ENCODE assay signal across 16 cellular contexts in the genomic region with DNA sequence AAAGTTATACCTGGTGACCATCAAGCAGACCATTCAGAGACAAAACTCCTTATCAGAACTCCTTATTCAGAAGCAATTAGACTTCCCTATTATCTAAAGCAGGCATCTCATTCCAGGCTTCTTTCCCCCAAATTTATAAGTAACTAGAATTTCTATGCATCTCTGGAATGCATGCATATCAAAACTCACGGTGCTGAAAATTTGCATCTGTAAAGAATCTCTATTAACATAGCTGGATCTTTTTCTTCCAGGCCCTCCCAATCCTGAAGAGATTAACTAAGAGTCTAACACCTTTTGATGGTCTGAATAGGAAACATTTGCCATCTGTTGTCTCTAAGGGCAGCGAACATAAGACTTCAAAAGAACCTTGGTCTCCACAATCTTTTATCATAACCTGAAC. TPM values are rescaled to one million over a fixed set of nuclear protein-coding genes. Genes with fewer than 3 reads are reported as not detected.
A peak's percentile ranks its signal among the peaks of the same experiment; 100 is the strongest.
DNase-seq lines count a peak whose midpoint lies in the region; ATAC-seq and TF ChIP-seq lines count a peak whose summit lies in the region.
"Had no signal": no experiment of that assay in that cellular context is flagged by ENCODE, and none has a peak within 500 bp of the region (broad histone marks: within the 10 kb centered on the region; RNA-seq: fewer than 3 reads in every experiment).

No MANE protein-coding gene starts in this region.

- ATAC-seq in WTC11 = peak; percentile 66

- peaks cover 28% of the 10 kb centered on the region for H3K9me3 ChIP-seq in HUES48 (ENCODE audit: control insufficient read depth, insufficient read depth, low read length)
- no peaks in the 10 kb centered on the region for H3K9me3 ChIP-seq in iPS-18a (ENCODE audit: control insufficient read depth, low read depth, low read length)
- H3K9me3 ChIP-seq in PC-9 (ENCODE audit: insufficient read depth, low read depth) = peaks cover 5% of the 10 kb centered on the region; the same call in 1 of the 2 replicates
- H3K9me3 ChIP-seq: HAP-1 had no signal

- peaks cover 26% of the 10 kb centered on the region for H3K4me1 Mint-ChIP-seq in WTC11
- H3K4me1 Mint-ChIP-seq: CD4-positive, alpha-beta memory T cell had no signal

- no peak overlapping the region for H3K4me2 ChIP-seq in PC-9

- no peak overlapping the region; the same call in 1 of the 2 replicates for H3K4me3 Mint-ChIP-seq in WTC11
- H3K4me3 Mint-ChIP-seq: CD4-positive, alpha-beta memory T cell; HFFc6 had no signal

- TF ChIP-seq CTCF in WTC11 (IDR thresholded peaks at IDR 0.05) = no peak
- TF ChIP-seq CTCF in PC-9 (conservative IDR thresholded peaks at IDR 0.05) = no peak

- no peaks in the 10 kb centered on the region for H3F3A ChIP-seq in PC-9 (ENCODE audit: insufficient read depth, low read depth)

- H3K27me3 Mint-ChIP-seq in WTC11 (ENCODE audit: low read depth) = peaks cover 27% of the 10 kb centered on the region

- BruUV-seq in PC-9 (replicated peaks; lab: Mats Ljungman, UMichigan) = no TSS peak

- CTCF ChIA-PET in WTC11 (lab: Charles Lee) (interaction anchor here (1.4 to 1.6 kb wide), 2 partner anchors 15 to 22 kb away, joined by 4 to 5 read pairs; no protein-coding TSS in a partner anchor), PC-9 (lab: Charles Lee) (no interaction called here)

- no peaks in the 10 kb centered on the region for H3K36me3 ChIP-seq in HUES48 (ENCODE audit: control insufficient read depth, insufficient read depth, low read length)
- H3K36me3 ChIP-seq in iPS-18a (ENCODE audit: control insufficient read depth, low read depth, low read length) = no peaks in the 10 kb centered on the region
- no peaks in the 10 kb centered on the region for H3K36me3 ChIP-seq in PC-9 (ENCODE audit: low read depth)
- H3K36me3 ChIP-seq: HAP-1 had no signal

- no peaks in the 10 kb centered on the region for H3K79me2 ChIP-seq in PC-9 (ENCODE audit: low read depth)

- H3K27ac Mint-ChIP-seq in WTC11 = peak overlapping the region; percentile 40; the same call in 1 of the 2 replicates
- H3K27ac Mint-ChIP-seq: CD4-positive, alpha-beta memory T cell; HFFc6 had no signal

- DNase-seq in WTC11 (ENCODE audit: low spot score) (no peak), NCI-H2107 treated with DMSO at 0.1 percent for 48 hours (lab: John Stamatoyannopoulos, UW; ENCODE audit: unreplicated experiment) (no peak), PC-9 (no peak), DMS153 treated with DMSO at 0.1 percent for 48 hours (lab: John Stamatoyannopoulos, UW; ENCODE audit: unreplicated experiment) (no peak), NCI-H82 (lab: John Stamatoyannopoulos, UW) (no peak)
- DNase-seq: C1 segment of cervical spinal cord; Calu3; CD4-positive, alpha-beta memory T cell; COR-L47; DND-41; GM23248; HFFc6 had no signal

- peaks cover 37% of the 10 kb centered on the region for H3K36me3 Mint-ChIP-seq in WTC11
- H3K36me3 Mint-ChIP-seq: CD4-positive, alpha-beta memory T cell had no signal

- H2AFZ ChIP-seq in PC-9 = no peak overlapping the region
- H2AFZ ChIP-seq: GM23248 had no signal

- intact Hi-C loops in PC-9 (cut with micrococcal nuclease; ENCODE audit: unreplicated experiment) = no loop called here

- H3K27me3 ChIP-seq in HUES48 (ENCODE audit: control insufficient read depth, insufficient read depth, low read length) = no peaks in the 10 kb centered on the region
- H3K27me3 ChIP-seq in iPS-18a (ENCODE audit: control insufficient read depth, insufficient read depth, low read length) = no peaks in the 10 kb centered on the region
- peaks cover 60% of the 10 kb centered on the region for H3K27me3 ChIP-seq in PC-9 (ENCODE audit: insufficient read depth, low read depth)

- H3K9me3 Mint-ChIP-seq in WTC11 = peaks cover 68% of the 10 kb centered on the region

- H3K9me2 ChIP-seq in PC-9 (ENCODE audit: insufficient read depth) = no peaks in the 10 kb centered on the region

- H4K20me1 ChIP-seq in PC-9 (ENCODE audit: insufficient read depth) = no peaks in the 10 kb centered on the region

- H3K9ac ChIP-seq in HUES48 (ENCODE audit: low read depth, low read length) (no peak overlapping the region), iPS-18a (ENCODE audit: low read length) (no peak overlapping the region)
- H3K9ac ChIP-seq: GM23248 had no signal

- H3K4me3 ChIP-seq in HUES48 (ENCODE audit: low read depth, low read length) (peak overlapping the region; percentile 43), iPS-18a (ENCODE audit: low read length) (peak overlapping the region; percentile 34), PC-9 (no peak overlapping the region)
- H3K4me3 ChIP-seq: GM23248, HAP-1 had no signal

- POLR2A ChIA-PET in WTC11 (lab: Charles Lee) (no interaction called here), PC-9 (lab: Charles Lee; ENCODE audit: unreplicated experiment) (no interaction called here)

- H3K27ac ChIP-seq in HUES48 (ENCODE audit: low read depth, low read length) = peak overlapping the region; percentile 96
- H3K27ac ChIP-seq in iPS-18a (ENCODE audit: low read length) = peak overlapping the region; percentile 7
- no peak overlapping the region for H3K27ac ChIP-seq in PC-9
- H3K27ac ChIP-seq: GM23248 had no signal

- peaks cover 22% of the 10 kb centered on the region for H3K4me1 ChIP-seq in HUES48 (ENCODE audit: control insufficient read depth, insufficient read depth, low read length)
- H3K4me1 ChIP-seq in iPS-18a (ENCODE audit: control insufficient read depth, low read depth, low read length) = peaks cover 45% of the 10 kb centered on the region
- H3K4me1 ChIP-seq in PC-9 (replicated peaks; ENCODE audit: insufficient read depth) = no peaks in the 10 kb centered on the region

TF ChIP-seq in WTC11, 78 proteins besides CTCF, POLR2A, EP300 and RAD21 (continues in another document):
- TF ChIP-seq PRRX2 (CRISPR knock-in tag; IDR thresholded peaks at IDR 0.05) (no peak), HMGXB4 (CRISPR knock-in tag; IDR thresholded peaks at IDR 0.05) (no peak), ZNF232 (CRISPR knock-in tag; IDR thresholded peaks at IDR 0.05) (no peak), ZNF416 (CRISPR knock-in tag; IDR thresholded peaks at IDR 0.05) (no peak), ERG (CRISPR knock-in tag; IDR thresholded peaks at IDR 0.05) (no peak), OVOL2 (CRISPR knock-in tag; IDR thresholded peaks at IDR 0.05; ENCODE audit: borderline replicate concordance) (no peak), KAT7 (CRISPR knock-in tag; IDR thresholded peaks at IDR 0.05; ENCODE audit: borderline replicate concordance) (no peak), SMAD3 (CRISPR knock-in tag; IDR thresholded peaks at IDR 0.05; ENCODE audit: borderline replicate concordance) (no peak)
- TF ChIP-seq, protein P1, sequence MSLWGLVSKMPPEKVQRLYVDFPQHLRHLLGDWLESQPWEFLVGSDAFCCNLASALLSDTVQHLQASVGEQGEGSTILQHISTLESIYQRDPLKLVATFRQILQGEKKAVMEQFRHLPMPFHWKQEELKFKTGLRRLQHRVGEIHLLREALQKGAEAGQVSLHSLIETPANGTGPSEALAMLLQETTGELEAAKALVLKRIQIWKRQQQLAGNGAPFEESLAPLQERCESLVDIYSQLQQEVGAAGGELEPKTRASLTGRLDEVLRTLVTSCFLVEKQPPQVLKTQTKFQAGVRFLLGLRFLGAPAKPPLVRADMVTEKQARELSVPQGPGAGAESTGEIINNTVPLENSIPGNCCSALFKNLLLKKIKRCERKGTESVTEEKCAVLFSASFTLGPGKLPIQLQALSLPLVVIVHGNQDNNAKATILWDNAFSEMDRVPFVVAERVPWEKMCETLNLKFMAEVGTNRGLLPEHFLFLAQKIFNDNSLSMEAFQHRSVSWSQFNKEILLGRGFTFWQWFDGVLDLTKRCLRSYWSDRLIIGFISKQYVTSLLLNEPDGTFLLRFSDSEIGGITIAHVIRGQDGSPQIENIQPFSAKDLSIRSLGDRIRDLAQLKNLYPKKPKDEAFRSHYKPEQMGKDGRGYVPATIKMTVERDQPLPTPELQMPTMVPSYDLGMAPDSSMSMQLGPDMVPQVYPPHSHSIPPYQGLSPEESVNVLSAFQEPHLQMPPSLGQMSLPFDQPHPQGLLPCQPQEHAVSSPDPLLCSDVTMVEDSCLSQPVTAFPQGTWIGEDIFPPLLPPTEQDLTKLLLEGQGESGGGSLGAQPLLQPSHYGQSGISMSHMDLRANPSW (CRISPR knock-in tag; conservative IDR thresholded peaks at IDR 0.05; ENCODE audit: low read depth) = no peak
- TF ChIP-seq, protein P2, sequence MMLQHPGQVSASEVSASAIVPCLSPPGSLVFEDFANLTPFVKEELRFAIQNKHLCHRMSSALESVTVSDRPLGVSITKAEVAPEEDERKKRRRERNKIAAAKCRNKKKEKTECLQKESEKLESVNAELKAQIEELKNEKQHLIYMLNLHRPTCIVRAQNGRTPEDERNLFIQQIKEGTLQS (CRISPR knock-in tag; conservative IDR thresholded peaks at IDR 0.05) = no peak

RNA-seq across cellular contexts. Expression of gene SLC52A3, which starts 22.8 kb away (rescaled TPM):
- 6.9 to 7.7 TPM (median 7.3 TPM) in 3 replicates for total RNA-seq in WTC11 (2021)
- 6.9 and 7.2 TPM in 2 replicates for total RNA-seq in PC-9 (2021)
- total RNA-seq: A673; CD4-positive, alpha-beta memory T cell; GM23248 had no signal

RNA-seq across cellular contexts. Expression of gene FAM110A, which starts 42.5 kb away (rescaled TPM):
- total RNA-seq in WTC11 (2021) (17.2 to 18.8 TPM (median 18.0 TPM) in 3 replicates), PC-9 (2021) (30.8 and 36.6 TPM in 2 replicates)
